ENCODE assay signal across 27 cellular contexts in the genomic region with DNA sequence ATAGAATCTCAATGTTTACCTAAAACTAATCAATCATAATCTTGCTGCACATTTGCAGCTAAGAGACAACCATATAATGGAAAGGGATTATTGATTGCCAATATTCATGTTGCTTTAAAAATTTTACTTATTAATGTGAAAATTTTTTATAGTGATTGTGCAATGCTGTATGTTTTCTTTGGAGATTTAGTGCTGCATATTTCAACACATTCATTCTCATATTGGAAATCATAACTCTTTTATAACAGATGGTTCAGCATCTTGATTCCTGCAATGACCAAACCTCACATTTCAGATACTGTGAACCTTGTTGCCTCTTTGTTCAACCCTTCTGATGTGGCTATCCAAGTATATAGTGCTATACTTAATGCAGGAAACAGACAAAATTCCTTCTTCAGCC.
"Had no signal": no experiment of that assay in that cellular context is flagged by ENCODE, and none has a peak within 500 bp of the region (broad histone marks: within the 10 kb centered on the region; RNA-seq: fewer than 3 reads in every experiment).

No MANE protein-coding gene starts in this region.

- H3K27me3 ChIP-seq: adrenal gland, body of pancreas had no signal

- H3K4me1 ChIP-seq: adrenal gland, body of pancreas had no signal

- H3K27ac ChIP-seq: adrenal gland, body of pancreas, coronary artery, WERI-Rb-1 had no signal

- H3K9me3 ChIP-seq: body of pancreas had no signal

- ATAC-seq: activated CD4-positive, CD25-positive, alpha-beta regulatory T cell treated with anti-CD3 and anti-CD28 coated beads, Interleukin-2, amount 50 U/mL, for 24 hours; activated CD8-positive, alpha-beta T cell treated with anti-CD3 and anti-CD28 coated beads for 36 hours; activated T-cell treated with anti-CD3 and anti-CD28 coated beads, Interleukin-2, amount 50 U/mL, for 4 hours; activated T-helper 17 cell treated with anti-CD3 and anti-CD28 coated beads, Interleukin-2, amount 50 U/mL, for 72 hours; body of pancreas; effector memory CD8-positive, alpha-beta T cell; T-helper 17 cell had no signal

- H3K36me3 ChIP-seq: adrenal gland, WERI-Rb-1 had no signal

- DNase-seq: activated B cell treated with CpG ODN at 0.5 μM for 24 hours; activated CD4-positive, alpha-beta T cell treated with anti-CD3 and anti-CD28 coated beads for 48 hours; activated CD4-positive, alpha-beta T cell treated with anti-CD3 and anti-CD28 coated beads, Interleukin-2, amount 50 U/mL, for 1 hour; activated CD4-positive, alpha-beta T cell treated with anti-CD3 and anti-CD28 coated beads, Interleukin-2, amount 50 U/mL, for 48 hours; activated CD8-positive, alpha-beta memory T cell treated with anti-CD3 and anti-CD28 coated beads for 24 hours; activated CD8-positive, alpha-beta T cell treated with anti-CD3 and anti-CD28 coated beads for 36 hours; activated effector memory CD4-positive, alpha-beta T cell treated with Interleukin-2 at 50 U/mL for 16 hours; activated gamma-delta T cell treated with Interleukin-2 at 50 U/mL for 16 hours; activated naive CD4-positive, alpha-beta T cell treated with anti-CD3 and anti-CD28 coated beads, Interleukin-2, amount 50 U/mL, for 16 hours; activated naive CD4-positive, alpha-beta T cell treated with Interleukin-2 at 50 U/mL for 16 hours; activated T-cell treated with anti-CD3 and anti-CD28 coated beads, Interleukin-2, amount 50 U/mL, for 4 hours; adrenal gland; amygdala; aorta; body of pancreas; caudate nucleus; effector CD4-positive, alpha-beta T cell; effector memory CD8-positive, alpha-beta T cell; erythroblast; head of caudate nucleus; T-helper 1 cell; T-helper 17 cell; T1000; WERI-Rb-1 had no signal

- H3K4me3 ChIP-seq: adrenal gland, body of pancreas, coronary artery had no signal
